ENCODE assay signal across 8 cellular contexts in genomic region chr1:99264201-99265021, GRCh38. TPM values are rescaled to one million over a fixed set of nuclear protein-coding genes. Genes with fewer than 3 reads are reported as not detected.
A peak's percentile ranks its signal among the peaks of the same experiment; 100 is the strongest.
DNase-seq lines count a peak whose midpoint lies in the region; ATAC-seq and TF ChIP-seq lines count a peak whose summit lies in the region.
"Had no signal": no experiment of that assay in that cellular context is flagged by ENCODE, and none has a peak within 500 bp of the region (broad histone marks: within the 10 kb centered on the region; RNA-seq: fewer than 3 reads in every experiment).

PLPPR4 (plus strand) TSS chr1:99264492; CDS start chr1:99264594, 102 bp downstream.

- H3K27ac Mint-ChIP-seq in GM23338, result no peak within 1 kb of the TSS

- no peaks in the 10 kb centered on the region for H3K36me3 ChIP-seq in GM23338 (ENCODE audit: insufficient read depth)
- H3K36me3 ChIP-seq: Peyer's patch had no signal

- no peaks in the 10 kb centered on the region for H3K36me3 Mint-ChIP-seq in GM23338 (ENCODE audit: low read depth)

- no peaks in the 10 kb centered on the region for H4K20me1 ChIP-seq in GM23338 (replicated peaks; ENCODE audit: insufficient read depth)

- peak within 1 kb of the TSS; percentile 58 for H3K4me3 ChIP-seq in GM23338

- H3F3A ChIP-seq in GM23338 (replicated peaks; ENCODE audit: low read depth), result no peaks in the 10 kb centered on the region

- H3K4me1 ChIP-seq in GM23338 (ENCODE audit: insufficient read depth), result 0 out of 2 replicates have a peak, but pooled peaks cover 5% of the 10 kb centered on the region
- H3K4me1 ChIP-seq: Peyer's patch had no signal

- no peaks in the 10 kb centered on the region for H3K9me2 ChIP-seq in GM23338 (ENCODE audit: insufficient read depth)

- ATAC-seq in GM23338 (peak; percentile 98), left colon (peak; percentile 41), GM21515 (IDR thresholded peaks at IDR 0.05; ENCODE audit: unreplicated experiment) (no peak), GM18502 (IDR thresholded peaks at IDR 0.05; ENCODE audit: poor library complexity, unreplicated experiment) (no peak)
- peak; percentile 43 for ATAC-seq in stimulated activated naive CD8-positive, alpha-beta T cell treated with anti-CD3 and anti-CD28 coated beads, Interleukin-15, Interleukin-2, amounts not matched to agents 100 U/mL and 50 U/mL, for 24 hours

- peak; percentile 82 for DNase-seq in GM23338 (ENCODE audit: low spot score)
- DNase-seq in NCI-H82 (lab: John Stamatoyannopoulos, UW), result peak; percentile 81
- DNase-seq in dedifferentiated amniotic fluid mesenchymal stem cell (ENCODE audit: extremely low spot score), result peak; percentile 19
- peak; percentile 9 to 25 for DNase-seq in left colon
- peak; percentile 9 for DNase-seq in stimulated activated naive CD8-positive, alpha-beta T cell treated with anti-CD3 and anti-CD28 coated beads, Interleukin-15, Interleukin-2, amounts not matched to agents 100 U/mL and 50 U/mL, for 24 hours

- intact Hi-C loops in left colon (cut with DNase I, micrococcal nuclease), result no loop called here

- H3K79me2 ChIP-seq in GM23338 (replicated peaks; ENCODE audit: insufficient read depth), result no peaks in the 10 kb centered on the region

- H3K4me3 Mint-ChIP-seq in GM23338, result peak within 1 kb of the TSS; percentile 83

- peaks cover 21% of the 10 kb centered on the region for H3K27me3 Mint-ChIP-seq in GM23338 (ENCODE audit: insufficient read depth, low read depth, poor library complexity)

- TF ChIP-seq CTCF in GM23338 (conservative IDR thresholded peaks at IDR 0.05; ENCODE audit: low read depth in 2 of 2), result no peak

- no peaks in the 10 kb centered on the region; the same call in 2 of the 3 replicates for H3K9me3 Mint-ChIP-seq in GM23338

- H3K27me3 ChIP-seq in GM23338 (ENCODE audit: insufficient read depth), result peaks cover 28% of the 10 kb centered on the region
- H3K27me3 ChIP-seq: Peyer's patch had no signal

- H3K27ac ChIP-seq in GM23338 (ENCODE audit: low read depth), result no peak within 1 kb of the TSS
- H3K27ac ChIP-seq: Peyer's patch had no signal

- H2AFZ ChIP-seq in GM23338, result peak within 1 kb of the TSS; percentile 100

- no peaks in the 10 kb centered on the region for H3K4me1 Mint-ChIP-seq in GM23338

- H3K4me2 ChIP-seq in GM23338, result peak within 1 kb of the TSS; percentile 91

TF ChIP-seq in GM23338, 12 proteins besides CTCF, POLR2A, EP300 and RAD21 (continues in another document):
- no peak for TF ChIP-seq ETS1 (IDR thresholded peaks at IDR 0.05)
- TF ChIP-seq JUNB (IDR thresholded peaks at IDR 0.05; ENCODE audit: unreplicated experiment), result no peak
- TF ChIP-seq ZNF331 (CRISPR knock-in tag; IDR thresholded peaks at IDR 0.05; ENCODE audit: low read depth), result no peak
- TF ChIP-seq ZNF114 (CRISPR knock-in tag; IDR thresholded peaks at IDR 0.05), result no peak
- peak; percentile 14 for TF ChIP-seq EZH2 (IDR thresholded peaks at IDR 0.05; ENCODE audit: low read depth, unreplicated experiment)
- no peak for TF ChIP-seq STAT1 (IDR thresholded peaks at IDR 0.05; ENCODE audit: unreplicated experiment)
- no peak for TF ChIP-seq EZH2phosphoT487 (IDR thresholded peaks at IDR 0.05; ENCODE audit: unreplicated experiment)
- TF ChIP-seq REST (IDR thresholded peaks at IDR 0.05; ENCODE audit: unreplicated experiment), result no peak
- no peak for TF ChIP-seq NANOG (IDR thresholded peaks at IDR 0.05; ENCODE audit: borderline replicate concordance)
- TF ChIP-seq, protein P1, sequence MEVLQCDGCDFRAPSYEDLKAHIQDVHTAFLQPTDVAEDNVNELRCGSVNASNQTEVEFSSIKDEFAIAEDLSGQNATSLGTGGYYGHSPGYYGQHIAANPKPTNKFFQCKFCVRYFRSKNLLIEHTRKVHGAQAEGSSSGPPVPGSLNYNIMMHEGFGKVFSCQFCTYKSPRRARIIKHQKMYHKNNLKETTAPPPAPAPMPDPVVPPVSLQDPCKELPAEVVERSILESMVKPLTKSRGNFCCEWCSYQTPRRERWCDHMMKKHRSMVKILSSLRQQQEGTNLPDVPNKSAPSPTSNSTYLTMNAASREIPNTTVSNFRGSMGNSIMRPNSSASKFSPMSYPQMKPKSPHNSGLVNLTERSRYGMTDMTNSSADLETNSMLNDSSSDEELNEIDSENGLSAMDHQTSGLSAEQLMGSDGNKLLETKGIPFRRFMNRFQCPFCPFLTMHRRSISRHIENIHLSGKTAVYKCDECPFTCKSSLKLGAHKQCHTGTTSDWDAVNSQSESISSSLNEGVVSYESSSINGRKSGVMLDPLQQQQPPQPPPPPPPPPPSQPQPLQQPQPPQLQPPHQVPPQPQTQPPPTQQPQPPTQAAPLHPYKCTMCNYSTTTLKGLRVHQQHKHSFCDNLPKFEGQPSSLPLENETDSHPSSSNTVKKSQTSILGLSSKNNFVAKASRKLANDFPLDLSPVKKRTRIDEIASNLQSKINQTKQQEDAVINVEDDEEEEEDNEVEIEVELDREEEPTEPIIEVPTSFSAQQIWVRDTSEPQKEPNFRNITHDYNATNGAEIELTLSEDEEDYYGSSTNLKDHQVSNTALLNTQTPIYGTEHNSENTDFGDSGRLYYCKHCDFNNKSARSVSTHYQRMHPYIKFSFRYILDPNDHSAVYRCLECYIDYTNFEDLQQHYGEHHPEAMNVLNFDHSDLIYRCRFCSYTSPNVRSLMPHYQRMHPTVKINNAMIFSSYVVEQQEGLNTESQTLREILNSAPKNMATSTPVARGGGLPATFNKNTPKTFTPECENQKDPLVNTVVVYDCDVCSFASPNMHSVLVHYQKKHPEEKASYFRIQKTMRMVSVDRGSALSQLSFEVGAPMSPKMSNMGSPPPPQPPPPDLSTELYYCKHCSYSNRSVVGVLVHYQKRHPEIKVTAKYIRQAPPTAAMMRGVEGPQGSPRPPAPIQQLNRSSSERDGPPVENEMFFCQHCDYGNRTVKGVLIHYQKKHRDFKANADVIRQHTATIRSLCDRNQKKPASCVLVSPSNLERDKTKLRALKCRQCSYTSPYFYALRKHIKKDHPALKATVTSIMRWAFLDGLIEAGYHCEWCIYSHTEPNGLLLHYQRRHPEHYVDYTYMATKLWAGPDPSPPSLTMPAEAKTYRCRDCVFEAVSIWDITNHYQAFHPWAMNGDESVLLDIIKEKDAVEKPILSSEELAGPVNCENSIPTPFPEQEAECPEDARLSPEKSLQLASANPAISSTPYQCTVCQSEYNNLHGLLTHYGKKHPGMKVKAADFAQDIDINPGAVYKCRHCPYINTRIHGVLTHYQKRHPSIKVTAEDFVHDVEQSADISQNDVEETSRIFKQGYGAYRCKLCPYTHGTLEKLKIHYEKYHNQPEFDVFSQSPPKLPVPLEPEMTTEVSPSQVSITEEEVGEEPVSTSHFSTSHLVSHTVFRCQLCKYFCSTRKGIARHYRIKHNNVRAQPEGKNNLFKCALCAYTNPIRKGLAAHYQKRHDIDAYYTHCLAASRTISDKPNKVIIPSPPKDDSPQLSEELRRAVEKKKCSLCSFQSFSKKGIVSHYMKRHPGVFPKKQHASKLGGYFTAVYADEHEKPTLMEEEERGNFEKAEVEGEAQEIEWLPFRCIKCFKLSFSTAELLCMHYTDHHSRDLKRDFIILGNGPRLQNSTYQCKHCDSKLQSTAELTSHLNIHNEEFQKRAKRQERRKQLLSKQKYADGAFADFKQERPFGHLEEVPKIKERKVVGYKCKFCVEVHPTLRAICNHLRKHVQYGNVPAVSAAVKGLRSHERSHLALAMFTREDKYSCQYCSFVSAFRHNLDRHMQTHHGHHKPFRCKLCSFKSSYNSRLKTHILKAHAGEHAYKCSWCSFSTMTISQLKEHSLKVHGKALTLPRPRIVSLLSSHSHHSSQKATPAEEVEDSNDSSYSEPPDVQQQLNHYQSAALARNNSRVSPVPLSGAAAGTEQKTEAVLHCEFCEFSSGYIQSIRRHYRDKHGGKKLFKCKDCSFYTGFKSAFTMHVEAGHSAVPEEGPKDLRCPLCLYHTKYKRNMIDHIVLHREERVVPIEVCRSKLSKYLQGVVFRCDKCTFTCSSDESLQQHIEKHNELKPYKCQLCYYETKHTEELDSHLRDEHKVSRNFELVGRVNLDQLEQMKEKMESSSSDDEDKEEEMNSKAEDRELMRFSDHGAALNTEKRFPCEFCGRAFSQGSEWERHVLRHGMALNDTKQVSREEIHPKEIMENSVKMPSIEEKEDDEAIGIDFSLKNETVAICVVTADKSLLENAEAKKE (CRISPR knock-in tag; IDR thresholded peaks at IDR 0.05), result no peak

RNA-seq across cellular contexts. Expression of gene PLPPR4, which starts in this region (rescaled TPM):
- 1.1 and 2.3 TPM in 2 replicates for total RNA-seq in GM23338 (2014; rRNA removed; shearing (Covaris generic))
- 0.97 and 0.99 TPM in 2 replicates for polyA plus RNA-seq in GM23338 (2016; fragmentation: Nextera tagmentation; extraction: Ambion mirVana)
- total RNA-seq in left colon, result under 1 TPM; 0.12 to 0.20 TPM
- total RNA-seq: Peyer's patch had no signal

Comparison
In these comparisons a context has a peak if more than half of its experiments do, and no peak if none do; other contexts are left out.
1. Peak in DNase-seq and ATAC-seq in left colon; RNA of the gene not detected or under 1 TPM.
2. ATAC-seq: peak in GM23338 (single experiment) and stimulated activated naive CD8-positive, alpha-beta T cell treated with anti-CD3 and anti-CD28 coated beads, Interleukin-15, Interleukin-2, amounts not matched to agents 100 U/mL and 50 U/mL, for 24 hours (single experiment); none in GM21515 (single experiment) and GM18502 (single experiment).
3. DNase-seq: peak in every context shown above with its lines; median percentile 82 in GM23338; 81 in NCI-H82; 19 in dedifferentiated amniotic fluid mesenchymal stem cell; 17 in left colon; 9 in stimulated activated naive CD8-positive, alpha-beta T cell treated with anti-CD3 and anti-CD28 coated beads, Interleukin-15, Interleukin-2, amounts not matched to agents 100 U/mL and 50 U/mL, for 24 hours.